In genomic region chr12:113180333-113180732, GRCh38 we compare ENCODE assay signal across 1 cellular context.
TF ChIP-seq lines count a peak whose summit lies in the region.

No MANE protein-coding gene starts in this region.

TF ChIP-seq in IMR-90, 13 proteins besides CTCF, POLR2A, EP300 and RAD21:
- TF ChIP-seq MAFK (IDR thresholded peaks at IDR 0.05; ENCODE audit: low read depth, low read length) (no peak), CHD1 (IDR thresholded peaks at IDR 0.05; ENCODE audit: low read depth, low read length) (no peak), RCOR1 (IDR thresholded peaks at IDR 0.05; ENCODE audit: insufficient replicate concordance, low read length) (no peak), BHLHE40 (IDR thresholded peaks at IDR 0.05; ENCODE audit: low read depth, low read length) (no peak), MXI1 (IDR thresholded peaks at IDR 0.05; ENCODE audit: borderline replicate concordance, low read depth, low read length) (no peak), FOS (IDR thresholded peaks at IDR 0.05; ENCODE audit: low read depth, low read length) (no peak), SMC3 (IDR thresholded peaks at IDR 0.05; ENCODE audit: low read depth, low read length) (no peak), RFX5 (IDR thresholded peaks at IDR 0.05; ENCODE audit: low read depth, low read length) (no peak), CEBPB (IDR thresholded peaks at IDR 0.05; ENCODE audit: low read depth, low read length) (no peak), NFE2L2 (IDR thresholded peaks at IDR 0.05; ENCODE audit: low read depth, low read length) (no peak), USF2 (IDR thresholded peaks at IDR 0.05; ENCODE audit: low read depth, low read length) (no peak), ELK1 (IDR thresholded peaks at IDR 0.05; ENCODE audit: borderline replicate concordance, low read depth, low read length) (no peak), MAZ (IDR thresholded peaks at IDR 0.05; ENCODE audit: borderline replicate concordance, low read depth, low read length) (no peak)
